ENCODE assay signal across 22 cellular contexts in genomic region chr6:81169166-81169565, GRCh38.
DNase-seq lines count a peak whose midpoint lies in the region; ATAC-seq and TF ChIP-seq lines count a peak whose summit lies in the region.
"Had no signal": no experiment of that assay in that cellular context is flagged by ENCODE, and none has a peak within 500 bp of the region (broad histone marks: within the 10 kb centered on the region; RNA-seq: fewer than 3 reads in every experiment).

No MANE protein-coding gene starts in this region.

- H3K27ac Mint-ChIP-seq in immature natural killer cell, result no peak overlapping the region
- no peak overlapping the region for H3K27ac Mint-ChIP-seq in activated naive CD4-positive, alpha-beta T cell treated with anti-CD3 and anti-CD28 coated beads, Interleukin-2, amount 10 ng/mL, durations not matched to agents 7 days and 5 days
- H3K27ac Mint-ChIP-seq: activated naive CD4-positive, alpha-beta T cell treated with anti-CD3 and anti-CD28 coated beads, Interleukin-2, amount 50 U/mL, for 72 hours; H9 had no signal

- peaks cover 11% of the 10 kb centered on the region for H3F3A ChIP-seq in SK-N-SH (replicated peaks; ENCODE audit: insufficient read depth)

- peak overlapping the region; percentile 7; the same call in 1 of the 2 replicates for H2AFZ ChIP-seq in SK-N-SH (ENCODE audit: low read depth)
- H2AFZ ChIP-seq in fibroblast of lung (ENCODE audit: low read length), result peak overlapping the region; percentile 39

- no peak for TF ChIP-seq EP300 in SK-N-SH (IDR thresholded peaks at IDR 0.05; ENCODE audit: borderline replicate concordance in 1 of 2, low read depth in 1 of 2, low read length in 1 of 2)

- H3K79me2 ChIP-seq in SK-N-SH (ENCODE audit: insufficient read depth) (no peaks in the 10 kb centered on the region), fibroblast of lung (ENCODE audit: control insufficient read depth, insufficient read depth, low read length) (no peaks in the 10 kb centered on the region)

- CTCF ChIA-PET in SK-N-SH (lab: Yijun Ruan, JAX), result interaction anchor here (1.6 kb wide), 1 partner anchor 10 kb away, joined by 3 read pairs; no protein-coding TSS in a partner anchor
- CTCF ChIA-PET in activated naive CD4-positive, alpha-beta T cell treated with anti-CD3 and anti-CD28 coated beads, Interleukin-2, amount 10 ng/mL, durations not matched to agents 7 days and 5 days (lab: Charles Lee), result no interaction called here

- H3K27me3 ChIP-seq in SK-N-SH (ENCODE audit: insufficient read depth) (no peaks in the 10 kb centered on the region), fibroblast of lung (ENCODE audit: control insufficient read depth, insufficient read depth, low read length) (no peaks in the 10 kb centered on the region), gastrocnemius medialis (no peaks in the 10 kb centered on the region)
- H3K27me3 ChIP-seq: breast epithelium, dorsolateral prefrontal cortex, heart right ventricle, pancreas had no signal

- H3K4me1 ChIP-seq in SK-N-SH (ENCODE audit: control insufficient read depth in 1 of 2, insufficient read depth in 2 of 2, low read depth in 1 of 2, low read length in 1 of 2) (peaks cover 0 to 13% of the 10 kb centered on the region in 2 experiments; a peak in 2 of 4 replicates), fibroblast of lung (ENCODE audit: control insufficient read depth, extremely low read depth, insufficient read depth, low read length) (no peaks in the 10 kb centered on the region), gastrocnemius medialis (no peaks in the 10 kb centered on the region)
- H3K4me1 ChIP-seq: breast epithelium, pancreas had no signal

- no peak for TF ChIP-seq RAD21 in SK-N-SH (IDR thresholded peaks at IDR 0.05; ENCODE audit: low read length)

- H4K20me1 ChIP-seq in SK-N-SH (ENCODE audit: insufficient read depth) (no peaks in the 10 kb centered on the region), fibroblast of lung (ENCODE audit: control insufficient read depth, extremely low read depth, insufficient read depth, low read length) (no peaks in the 10 kb centered on the region)

- no peak overlapping the region for H3K4me3 ChIP-seq in SK-N-SH (ENCODE audit: low read depth in 2 of 2, low read length in 1 of 2)
- H3K4me3 ChIP-seq in fibroblast of lung (replicated peaks in 1 of 4; ENCODE audit: control extremely low read depth in 1 of 4, insufficient read depth in 1 of 4, low read depth in 3 of 4, low read length in 4 of 4), result no peak overlapping the region
- H3K4me3 ChIP-seq in gastrocnemius medialis, result no peak overlapping the region
- H3K4me3 ChIP-seq: breast epithelium, dorsolateral prefrontal cortex, heart right ventricle, pancreas, SK-N-MC had no signal

- no peak overlapping the region for H3K4me3 Mint-ChIP-seq in immature natural killer cell
- no peak overlapping the region for H3K4me3 Mint-ChIP-seq in activated naive CD4-positive, alpha-beta T cell treated with anti-CD3 and anti-CD28 coated beads, Interleukin-2, amount 10 ng/mL, durations not matched to agents 7 days and 5 days
- H3K4me3 Mint-ChIP-seq: H9 had no signal

- no peaks in the 10 kb centered on the region for H3K27me3 Mint-ChIP-seq in immature natural killer cell (ENCODE audit: low read depth in 3 of 3)
- H3K27me3 Mint-ChIP-seq in activated naive CD4-positive, alpha-beta T cell treated with anti-CD3 and anti-CD28 coated beads, Interleukin-2, amount 10 ng/mL, durations not matched to agents 7 days and 5 days, result no peaks in the 10 kb centered on the region

- H3K4me2 ChIP-seq in SK-N-SH, result no peak overlapping the region; the same call in 1 of the 2 replicates
- no peak overlapping the region for H3K4me2 ChIP-seq in fibroblast of lung (ENCODE audit: extremely low read depth, insufficient read depth, low read length)

- DNase-seq in Ammon's horn (ENCODE audit: low spot score) (peak; percentile 1), SK-N-SH (no peak), fibroblast of lung (ENCODE audit: low read depth in 2 of 2) (peak; percentile 5 to 81), non-pigmented ciliary epithelial cell (ENCODE audit: low read depth) (peak; percentile 43), gastrocnemius medialis (no peak), immature natural killer cell (no peak), epidermal melanocyte (ENCODE audit: insufficient read length, low spot score) (no peak)
- DNase-seq in activated naive CD4-positive, alpha-beta T cell treated with anti-CD3 and anti-CD28 coated beads, Interleukin-2, amount 10 ng/mL, durations not matched to agents 7 days and 5 days, result no peak
- DNase-seq: activated CD4-positive, CD25-positive, alpha-beta regulatory T cell treated with anti-CD3 and anti-CD28 coated beads, Interleukin-2, amount 50 U/mL, for 72 hours; dorsolateral prefrontal cortex; GF-D8; H9; heart right ventricle; MM.1S; NCI-H146; pancreas; stimulated activated CD4-positive, alpha-beta T cell treated with anti-CD3 and anti-CD28 coated beads, Interleukin-4, amount 100 ng/mL, for 24 hours; T1000 had no signal

- no peaks in the 10 kb centered on the region for H3K36me3 ChIP-seq in SK-N-SH (replicated peaks in 1 of 2; ENCODE audit: control insufficient read depth in 1 of 2, insufficient read depth in 2 of 2, low read length in 1 of 2)
- H3K36me3 ChIP-seq in fibroblast of lung (ENCODE audit: control insufficient read depth, insufficient read depth, low read length), result no peaks in the 10 kb centered on the region
- H3K36me3 ChIP-seq in gastrocnemius medialis, result no peaks in the 10 kb centered on the region
- H3K36me3 ChIP-seq: breast epithelium, heart right ventricle, pancreas had no signal

- H3K9me3 ChIP-seq in SK-N-SH, result no peaks in the 10 kb centered on the region
- H3K9me3 ChIP-seq in fibroblast of lung (ENCODE audit: control insufficient read depth, insufficient read depth, low read depth, low read length), result no peaks in the 10 kb centered on the region
- no peaks in the 10 kb centered on the region for H3K9me3 ChIP-seq in gastrocnemius medialis
- H3K9me3 ChIP-seq: breast epithelium, heart right ventricle, pancreas had no signal

- H3K27ac ChIP-seq in SK-N-SH (ENCODE audit: low read depth in 2 of 2, low read length in 1 of 2), result peak overlapping the region in 1 of 2 experiments; percentile 31; a peak in 2 of 4 replicates
- H3K27ac ChIP-seq in fibroblast of lung (ENCODE audit: insufficient read depth, low read length), result no peak overlapping the region
- no peak overlapping the region for H3K27ac ChIP-seq in gastrocnemius medialis
- H3K27ac ChIP-seq: breast epithelium, C4-2B, dorsolateral prefrontal cortex, heart right ventricle, pancreas, SK-N-MC had no signal

- in situ Hi-C loops in gastrocnemius medialis (cut with MboI; ENCODE audit: low sequenced_read_pairs in 4 of 4), result no loop called here

- POLR2A ChIA-PET in SK-N-SH (lab: Yijun Ruan, JAX), result no interaction called here

- H3K4me1 Mint-ChIP-seq in immature natural killer cell, result no peaks in the 10 kb centered on the region
- no peaks in the 10 kb centered on the region for H3K4me1 Mint-ChIP-seq in activated naive CD4-positive, alpha-beta T cell treated with anti-CD3 and anti-CD28 coated beads, Interleukin-2, amount 10 ng/mL, durations not matched to agents 7 days and 5 days
- H3K4me1 Mint-ChIP-seq: H9 had no signal

- no peak for ATAC-seq in gastrocnemius medialis
- ATAC-seq: activated naive CD4-positive, alpha-beta T cell treated with anti-CD3 and anti-CD28 coated beads, Interleukin-2, amount 50 U/mL, for 72 hours; pancreas had no signal

- no peaks in the 10 kb centered on the region for H3K9me2 ChIP-seq in SK-N-SH

- 60% methylated on average over 2 of the region's 2 CpGs for WGBS in SK-N-SH (ENCODE audit: low lambda C conversion rate)

- H3K9ac ChIP-seq in SK-N-SH (no peak overlapping the region), fibroblast of lung (ENCODE audit: insufficient read depth, low read length) (no peak overlapping the region)

- TF ChIP-seq POLR2A in gastrocnemius medialis (IDR thresholded peaks at IDR 0.05), result no peak

- H3K36me3 Mint-ChIP-seq in immature natural killer cell, result no peaks in the 10 kb centered on the region
- H3K36me3 Mint-ChIP-seq in activated naive CD4-positive, alpha-beta T cell treated with anti-CD3 and anti-CD28 coated beads, Interleukin-2, amount 10 ng/mL, durations not matched to agents 7 days and 5 days, result no peaks in the 10 kb centered on the region
- H3K36me3 Mint-ChIP-seq: activated naive CD4-positive, alpha-beta T cell treated with anti-CD3 and anti-CD28 coated beads, Interleukin-2, amount 50 U/mL, for 72 hours had no signal

- intact Hi-C loops in gastrocnemius medialis (cut with DNase I; ENCODE audit: low total_unique reads), result no loop called here

- TF ChIP-seq CTCF in SK-N-SH (IDR thresholded peaks at IDR 0.05), result no peak
- no peak for TF ChIP-seq CTCF in fibroblast of lung (conservative IDR thresholded peaks at IDR 0.05 in 1 of 2, IDR thresholded peaks at IDR 0.05 in 1 of 2; ENCODE audit: low read depth in 1 of 2, low read length in 2 of 2)
- TF ChIP-seq CTCF in gastrocnemius medialis (IDR thresholded peaks at IDR 0.05 in 4 of 5, conservative IDR thresholded peaks at IDR 0.05 in 1 of 5), result no peak

- peaks cover 0 to 2% (median 0%) of the 10 kb centered on the region in 6 donors for H3K9me3 Mint-ChIP-seq in immature natural killer cell
- H3K9me3 Mint-ChIP-seq in activated naive CD4-positive, alpha-beta T cell treated with anti-CD3 and anti-CD28 coated beads, Interleukin-2, amount 10 ng/mL, durations not matched to agents 7 days and 5 days, result no peaks in the 10 kb centered on the region
- H3K9me3 Mint-ChIP-seq: activated naive CD4-positive, alpha-beta T cell treated with anti-CD3 and anti-CD28 coated beads, Interleukin-2, amount 50 U/mL, for 72 hours; H9 had no signal

TF ChIP-seq in SK-N-SH, 30 proteins besides CTCF, POLR2A, EP300 and RAD21:
- no peak for TF ChIP-seq EZH2phosphoT487 (IDR thresholded peaks at IDR 0.05; ENCODE audit: borderline replicate concordance, low read depth)
- TF ChIP-seq SMC3 (IDR thresholded peaks at IDR 0.05; ENCODE audit: low read depth, low read length), result no peak
- no peak for TF ChIP-seq RXRA (IDR thresholded peaks at IDR 0.05; ENCODE audit: borderline replicate concordance, low read depth)
- no peak for TF ChIP-seq NRF1 (IDR thresholded peaks at IDR 0.05; ENCODE audit: low read depth, low read length)
- TF ChIP-seq PBX3 (IDR thresholded peaks at IDR 0.05), result peak; percentile 33; the same call in 1 of the 2 replicates

Comparison
In these comparisons a context has a peak if more than half of its experiments do, and no peak if none do; other contexts are left out.
1. DNase-seq: peak in Ammon's horn (single experiment), fibroblast of lung (2 of 2) and non-pigmented ciliary epithelial cell (single experiment); none in SK-N-SH (single experiment), gastrocnemius medialis (0 of 2), immature natural killer cell (0 of 3), activated naive CD4-positive, alpha-beta T cell treated with anti-CD3 and anti-CD28 coated beads, Interleukin-2, amount 10 ng/mL, durations not matched to agents 7 days and 5 days (single experiment) and epidermal melanocyte (single experiment).